Comparison of ENCODE assay signal across 9 cellular contexts in the genomic region with DNA sequence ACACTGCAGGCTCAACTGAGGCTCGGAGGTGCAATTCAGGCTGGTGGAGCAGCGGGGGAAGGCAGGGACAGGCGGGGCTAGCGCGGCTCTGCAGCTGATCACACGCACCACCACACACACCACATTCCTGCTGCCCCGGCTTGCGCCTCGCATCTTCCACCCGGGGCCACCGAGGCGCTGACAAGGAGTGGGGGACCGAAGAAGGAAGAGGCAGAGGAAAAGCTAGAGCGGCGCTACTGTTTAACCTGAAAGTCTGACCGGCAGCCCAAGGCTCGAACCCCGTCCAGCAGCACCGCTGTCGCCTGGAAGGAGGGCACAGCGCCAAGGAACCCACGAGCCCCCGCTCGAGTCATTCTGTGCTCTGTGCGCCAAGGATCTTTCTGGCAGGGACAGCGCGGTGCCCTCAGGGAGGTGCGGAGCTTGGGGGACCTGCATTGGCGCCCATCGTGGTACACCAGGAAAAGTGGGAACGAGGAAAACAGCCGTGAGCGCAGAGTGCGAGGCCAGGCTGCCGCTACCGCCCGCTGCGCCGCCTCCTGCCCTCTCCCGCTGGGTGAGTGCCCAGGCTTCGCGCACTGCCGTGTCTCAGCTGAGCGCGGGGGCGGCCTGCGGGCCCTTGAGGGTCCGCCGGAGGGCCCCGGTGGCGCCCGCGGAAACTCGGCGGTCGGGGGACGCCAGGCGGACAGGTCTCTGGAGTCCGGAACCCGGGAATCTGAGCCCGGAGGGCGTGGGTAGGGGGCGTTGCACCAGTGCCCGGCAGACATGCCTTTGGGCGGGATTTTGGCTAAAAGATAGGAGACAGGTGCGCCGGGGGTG. TPM values are rescaled to one million over a fixed set of nuclear protein-coding genes. Genes with fewer than 3 reads are reported as not detected.
DNase-seq lines count a peak whose midpoint lies in the region; ATAC-seq, FAIRE-seq and TF ChIP-seq lines count a peak whose summit lies in the region.
"Had no signal": no experiment of that assay in that cellular context is flagged by ENCODE, and none has a peak within 500 bp of the region (broad histone marks: within the 10 kb centered on the region; RNA-seq: fewer than 3 reads in every experiment).

No MANE protein-coding gene starts in this region.

- H3K4me3 ChIP-seq in NT2/D1 (ENCODE audit: insufficient read length, low read depth) (peak overlapping the region; percentile 80), parathyroid adenoma (ENCODE audit: low read depth, low read length) (peak overlapping the region; percentile 45)

- DNase-seq in DMS 273 treated with DMSO at 0.1 percent for 48 hours (lab: John Stamatoyannopoulos, UW) (peak; percentile 49), NT2/D1 (ENCODE audit: low read depth, low spot score) (no peak), Right ventricle myocardium superior (peak; percentile 38), GM12891 (ENCODE audit: insufficient read length, low spot score) (no peak)
- DNase-seq in central memory CD4-positive, alpha-beta T cell = no peak

- no peak for TF ChIP-seq CTCF in parathyroid adenoma (IDR thresholded peaks at IDR 0.05)

- H2AFZ ChIP-seq in parathyroid adenoma = peak overlapping the region; percentile 88

- no peaks in the 10 kb centered on the region for H3K79me2 ChIP-seq in parathyroid adenoma

- H3K4me2 ChIP-seq in parathyroid adenoma (ENCODE audit: low read length) = peak overlapping the region; percentile 72

- H3K27me3 ChIP-seq in NT2/D1 (ENCODE audit: insufficient read depth, insufficient read length) = peaks cover 48% of the 10 kb centered on the region
- peaks cover 3% of the 10 kb centered on the region for H3K27me3 ChIP-seq in parathyroid adenoma (ENCODE audit: control insufficient read depth, insufficient read depth, low read length)

- ATAC-seq in Right ventricle myocardium superior (ENCODE audit: poor library complexity) (peak; percentile 58), HG02642 (IDR thresholded peaks at IDR 0.05; ENCODE audit: poor library complexity, unreplicated experiment) (no peak), HG02970 (IDR thresholded peaks at IDR 0.05; ENCODE audit: low FRiP score, unreplicated experiment) (no peak)

- intact Hi-C loops in Right ventricle myocardium superior (cut with DNase I) = no loop called here

- H3K9ac ChIP-seq in NT2/D1 (ENCODE audit: insufficient read length, low read depth) = peak overlapping the region; percentile 88
- no peak overlapping the region for H3K9ac ChIP-seq in parathyroid adenoma

- H3K27ac ChIP-seq in parathyroid adenoma = no peak overlapping the region

- H3K36me3 ChIP-seq in NT2/D1 (ENCODE audit: insufficient read depth, insufficient read length, low read length) = no peaks in the 10 kb centered on the region
- H3K36me3 ChIP-seq in parathyroid adenoma (ENCODE audit: control insufficient read depth, insufficient read depth, low read length) = no peaks in the 10 kb centered on the region

- no peaks in the 10 kb centered on the region for H3K9me3 ChIP-seq in NT2/D1 (ENCODE audit: insufficient read depth, low read length)
- no peaks in the 10 kb centered on the region for H3K9me3 ChIP-seq in parathyroid adenoma (ENCODE audit: control insufficient read depth, low read length)

- H3K4me1 ChIP-seq in NT2/D1 (ENCODE audit: insufficient read depth, insufficient read length) (peaks cover 5% of the 10 kb centered on the region), parathyroid adenoma (no peaks in the 10 kb centered on the region)

- TF ChIP-seq POLR2A in GM12891 (IDR thresholded peaks at IDR 0.05; ENCODE audit: low read depth, low read length) = no peak

- no peak for FAIRE-seq in GM12891 (lab: Jason Lieb, UNC)
- FAIRE-seq: TTC549 had no signal

TF ChIP-seq in GM12891, 5 proteins besides CTCF, POLR2A, EP300 and RAD21:
- TF ChIP-seq POU2F2 (IDR thresholded peaks at IDR 0.05; ENCODE audit: low read depth, low read length) (no peak), POLR2AphosphoS5 (IDR thresholded peaks at IDR 0.05; ENCODE audit: low read depth, low read length) (no peak), SPI1 (IDR thresholded peaks at IDR 0.05; ENCODE audit: low read depth, low read length) (no peak), PAX5 (IDR thresholded peaks at IDR 0.05; ENCODE audit: insufficient read depth, low read length, severe bottlenecking) (no peak), TAF1 (IDR thresholded peaks at IDR 0.05; ENCODE audit: low read depth, low read length) (no peak)
TF ChIP-seq in GM12891: peak in this region for 0.

RNA-seq across cellular contexts. Expression of a gene that starts 0.9 kb away (rescaled TPM):
- total RNA-seq in Right ventricle myocardium superior = 2.0 TPM
- not detected for polyA plus RNA-seq in GM12891 (2012; ENCODE audit: low read depth, missing spikeins)

Comparison
In these comparisons a context has a peak if more than half of its experiments do, and no peak if none do; other contexts are left out.
1. DNase-seq: peak in DMS 273 treated with DMSO at 0.1 percent for 48 hours (single experiment) and Right ventricle myocardium superior (single experiment); none in NT2/D1 (single experiment), GM12891 (single experiment) and central memory CD4-positive, alpha-beta T cell (single experiment).